In genomic region chr6:41779793-41780622, GRCh38 we compare ENCODE assay signal across 1 cellular context.
TF ChIP-seq lines count a peak whose summit lies in the region.

TSS of gene FRS3 (minus strand) at chr6:41779900. CDS start at chr6:41776987, 2,913 bp downstream.

TF ChIP-seq in K562, 482 proteins besides CTCF, POLR2A, EP300 and RAD21 (continued from another document and continues in another):
- no peak for TF ChIP-seq E4F1 (CRISPR knock-in tag; IDR thresholded peaks at IDR 0.05; ENCODE audit: borderline replicate concordance)
- TF ChIP-seq BRCA1 (IDR thresholded peaks at IDR 0.05) = no peak
- TF ChIP-seq BRCA1 (CRISPR knock-in tag; IDR thresholded peaks at IDR 0.05) = no peak
- TF ChIP-seq ZFP1 (CRISPR knock-in tag; IDR thresholded peaks at IDR 0.05) = no peak
- no peak for TF ChIP-seq DNMT1 (IDR thresholded peaks at IDR 0.05)
- TF ChIP-seq HOXB6 (CRISPR knock-in tag; IDR thresholded peaks at IDR 0.05; ENCODE audit: borderline replicate concordance) = no peak
- no peak for TF ChIP-seq ZNF217 (CRISPR knock-in tag; IDR thresholded peaks at IDR 0.05)
- TF ChIP-seq CTBP1 (IDR thresholded peaks at IDR 0.05; ENCODE audit: borderline replicate concordance) = peak; percentile 88
- TF ChIP-seq TCF7 (IDR thresholded peaks at IDR 0.05; ENCODE audit: borderline replicate concordance) = peak; percentile 74
- TF ChIP-seq SIN3A (IDR thresholded peaks at IDR 0.05; ENCODE audit: borderline replicate concordance in 2 of 2, control insufficient read depth in 1 of 2, low read depth in 2 of 2, low read length in 2 of 2) = peak in 1 of 2 experiments; percentile 79; a peak in 2 of 4 replicates
- TF ChIP-seq FOXJ3 (CRISPR knock-in tag; IDR thresholded peaks at IDR 0.05) = no peak
- TF ChIP-seq PKNOX1 (IDR thresholded peaks at IDR 0.05) = no peak
- TF ChIP-seq ZC3H8 (IDR thresholded peaks at IDR 0.05) = no peak
- peak; percentile 2 for TF ChIP-seq CHD4 (IDR thresholded peaks at IDR 0.05; ENCODE audit: insufficient read depth, insufficient replicate concordance, low read depth, low read length, poor library complexity, severe bottlenecking)
- TF ChIP-seq SRF (CRISPR knock-in tag; IDR thresholded peaks at IDR 0.05) = peak in 1 of 2 experiments; percentile 68; a peak in 1 of 4 replicates
- peak; percentile 72; the same call in 1 of the 2 replicates for TF ChIP-seq KAT7 (CRISPR knock-in tag; IDR thresholded peaks at IDR 0.05; ENCODE audit: borderline replicate concordance)
- TF ChIP-seq ZFP91 (CRISPR knock-in tag; IDR thresholded peaks at IDR 0.05) = no peak
- peak; percentile 65 for TF ChIP-seq CREB1 (IDR thresholded peaks at IDR 0.05)
- TF ChIP-seq CREB1 (CRISPR knock-in tag; IDR thresholded peaks at IDR 0.05) = peak; percentile 79
- TF ChIP-seq NEUROD1 (IDR thresholded peaks at IDR 0.05; ENCODE audit: borderline replicate concordance, low read depth, low read length, partially characterized antibody) = peak; percentile 68
- no peak for TF ChIP-seq NR2F6 (CRISPR knock-in tag; IDR thresholded peaks at IDR 0.05)
- TF ChIP-seq TAF9B (IDR thresholded peaks at IDR 0.05; ENCODE audit: partially characterized antibody) = no peak
- TF ChIP-seq SIN3B (IDR thresholded peaks at IDR 0.05; ENCODE audit: low read depth) = peak; percentile 83
- no peak for TF ChIP-seq BRD4 (IDR thresholded peaks at IDR 0.05)
- no peak for TF ChIP-seq MGA (IDR thresholded peaks at IDR 0.05)
- TF ChIP-seq SREBF2 (CRISPR knock-in tag; IDR thresholded peaks at IDR 0.05) = no peak
- TF ChIP-seq ZNF449 (CRISPR knock-in tag; IDR thresholded peaks at IDR 0.05) = no peak
- TF ChIP-seq ZC3H4 (CRISPR knock-in tag; IDR thresholded peaks at IDR 0.05; ENCODE audit: borderline replicate concordance) = no peak
- TF ChIP-seq SNAPC5 (CRISPR knock-in tag; IDR thresholded peaks at IDR 0.05) = no peak
- TF ChIP-seq FOXA3 (CRISPR knock-in tag; conservative IDR thresholded peaks at IDR 0.05 in 1 of 2, IDR thresholded peaks at IDR 0.05 in 1 of 2) = peak in 1 of 2 experiments; percentile 74; a peak in 1 of 4 replicates
- TF ChIP-seq ATF1 (CRISPR knock-in tag; IDR thresholded peaks at IDR 0.05) = no peak
- 0 out of 2 replicates have a peak, but pooled peaks have one; percentile 21 for TF ChIP-seq ATF1 (tag; IDR thresholded peaks at IDR 0.05)
- TF ChIP-seq SIRT6 (IDR thresholded peaks at IDR 0.05; ENCODE audit: low read depth, low read length) = no peak
- no peak for TF ChIP-seq PHB (CRISPR knock-in tag; IDR thresholded peaks at IDR 0.05)
- no peak for TF ChIP-seq ZNF766 (CRISPR knock-in tag; conservative IDR thresholded peaks at IDR 0.05)
- TF ChIP-seq HMGN3 (IDR thresholded peaks at IDR 0.05; ENCODE audit: borderline replicate concordance, extremely low read depth, insufficient read length, low read depth, low read length) = peak; percentile 89
- TF ChIP-seq CBFA2T3 (IDR thresholded peaks at IDR 0.05) = no peak
- no peak for TF ChIP-seq HDAC6 (IDR thresholded peaks at IDR 0.05; ENCODE audit: low read depth, low read length)
- TF ChIP-seq ZBTB49 (CRISPR knock-in tag; IDR thresholded peaks at IDR 0.05; ENCODE audit: borderline replicate concordance) = 0 out of 2 replicates have a peak, but pooled peaks have one; percentile 57
- TF ChIP-seq RBM34 (IDR thresholded peaks at IDR 0.05; ENCODE audit: borderline replicate concordance, insufficient read depth, low read length) = no peak
- TF ChIP-seq HLTF (IDR thresholded peaks at IDR 0.05) = peak; percentile 71; the same call in 1 of the 2 replicates
- TF ChIP-seq MAZ (CRISPR knock-in tag; conservative IDR thresholded peaks at IDR 0.05 in 1 of 2, IDR thresholded peaks at IDR 0.05 in 1 of 2) = peak; percentile 97 to 99
- no peak for TF ChIP-seq PCBP2 (IDR thresholded peaks at IDR 0.05; ENCODE audit: low read depth, low read length, poor library complexity, severe bottlenecking)
- no peak for TF ChIP-seq CHCHD3 (CRISPR knock-in tag; IDR thresholded peaks at IDR 0.05)
- no peak for TF ChIP-seq ZC3H11A (IDR thresholded peaks at IDR 0.05; ENCODE audit: low read depth, low read length)
- TF ChIP-seq SP2 (IDR thresholded peaks at IDR 0.05; ENCODE audit: extremely low read depth, low read depth, low read length, poor library complexity, severe bottlenecking) = peak; percentile 100
- no peak for TF ChIP-seq CEBPB (tag; IDR thresholded peaks at IDR 0.05)
